8 cellular contexts compared by ENCODE assay signal in genomic region chr1:41891403-41891896, GRCh38. TPM values are rescaled to one million over a fixed set of nuclear protein-coding genes. Genes with fewer than 3 reads are reported as not detected.
DNase-seq lines count a peak whose midpoint lies in the region; ATAC-seq, FAIRE-seq and TF ChIP-seq lines count a peak whose summit lies in the region.

No MANE protein-coding gene starts in this region.

- H3K4me1 ChIP-seq in K562 (replicated peaks in 1 of 2; ENCODE audit: control insufficient read depth in 2 of 2, insufficient read depth in 2 of 2, low read length in 2 of 2) (peaks cover 8 to 40% of the 10 kb centered on the region in 2 experiments), lung (ENCODE audit: control insufficient read depth in 2 of 2, insufficient read depth in 2 of 2, low read length in 2 of 2) (peaks cover 5 to 11% of the 10 kb centered on the region in 2 donors)

- peak; percentile 37 to 63 (median 50) for DNase-seq in CD4-positive, alpha-beta T cell
- DNase-seq in T-cell: peak; percentile 32 to 73 (median 54)
- DNase-seq in K562 (ENCODE audit: extremely low read depth in 1 of 4, low spot score in 3 of 4): peak in 2 of 4 experiments; percentile 22 to 56
- DNase-seq in lung (ENCODE audit: low spot score): no peak
- peak; percentile 15 to 31 for DNase-seq in stimulated activated CD8-positive, alpha-beta memory T cell treated with anti-CD3 and anti-CD28 coated beads, Interleukin-2, amount 100 ng/mL, for 48 hours (ENCODE audit: low read depth in 2 of 2)
- DNase-seq in HuH-7 (ENCODE audit: low spot score): no peak

- H3K36me3 ChIP-seq in K562 (ENCODE audit: control insufficient read depth, insufficient read depth, low read length) (no peaks in the 10 kb centered on the region), lung (ENCODE audit: control insufficient read depth in 2 of 2, insufficient read depth in 2 of 2, low read length in 2 of 2) (no peaks in the 10 kb centered on the region)

- H3K79me2 ChIP-seq in K562 (ENCODE audit: control insufficient read depth, insufficient read depth, low read length): no peaks in the 10 kb centered on the region

- H3K27me3 ChIP-seq in CD4-positive, alpha-beta T cell (ENCODE audit: control insufficient read depth, insufficient read depth, low read length): no peaks in the 10 kb centered on the region
- no peaks in the 10 kb centered on the region for H3K27me3 ChIP-seq in K562 (ENCODE audit: control insufficient read depth in 2 of 2, insufficient read depth in 2 of 2, low read length in 2 of 2)
- H3K27me3 ChIP-seq in lung (ENCODE audit: control insufficient read depth, insufficient read depth): no peaks in the 10 kb centered on the region

- no peaks in the 10 kb centered on the region for H3K36me3 Mint-ChIP-seq in CD4-positive, alpha-beta T cell (ENCODE audit: low read depth)
- no peaks in the 10 kb centered on the region for H3K36me3 Mint-ChIP-seq in T-cell

- peak overlapping the region; percentile 57 for H3K27ac ChIP-seq in CD4-positive, alpha-beta T cell (ENCODE audit: low read depth, low read length)
- H3K27ac ChIP-seq in K562 (ENCODE audit: extremely low read depth, low read depth, low read length) (no peak overlapping the region), lung (ENCODE audit: low read depth in 1 of 2, low read length in 1 of 2) (peak overlapping the region; percentile 29 to 98)

- H2AFZ ChIP-seq in K562 (ENCODE audit: low read depth, low read length): peak overlapping the region; percentile 89

- H3K4me1 Mint-ChIP-seq in CD4-positive, alpha-beta T cell (ENCODE audit: low read depth): peaks cover 61% of the 10 kb centered on the region
- H3K4me1 Mint-ChIP-seq in T-cell: peaks cover 52 to 67% (median 62%) of the 10 kb centered on the region in 3 donors

- peak; percentile 19 to 30; a peak in 2 of 4 replicates for TF ChIP-seq RAD21 in K562 (CRISPR knock-in tag; conservative IDR thresholded peaks at IDR 0.05 in 1 of 2, IDR thresholded peaks at IDR 0.05 in 1 of 2)

- TF ChIP-seq EP300 in K562 (IDR thresholded peaks at IDR 0.05; ENCODE audit: low read length): no peak

- H3K4me3 ChIP-seq in K562 (no peak overlapping the region), lung (peak overlapping the region; percentile 8)

- intact Hi-C loops in CD4-positive, alpha-beta T cell (cut with DNase I, micrococcal nuclease): loop anchor here (1.0 to 10.0 kb wide), 6 partner anchors 36 to 319 kb away; no protein-coding TSS in a partner anchor
- intact Hi-C loops in K562 (cut with micrococcal nuclease): no loop called here

- H3K9me3 Mint-ChIP-seq in CD4-positive, alpha-beta T cell: no peaks in the 10 kb centered on the region
- no peaks in the 10 kb centered on the region for H3K9me3 Mint-ChIP-seq in T-cell

- no peaks in the 10 kb centered on the region for H3K9me1 ChIP-seq in K562 (ENCODE audit: control insufficient read depth, insufficient read depth, low read length)

- H3K4me3 Mint-ChIP-seq in CD4-positive, alpha-beta T cell: peak overlapping the region; percentile 77
- H3K4me3 Mint-ChIP-seq in T-cell: peak overlapping the region; percentile 72 to 80 (median 77)

- POLR2A ChIA-PET in CD4-positive, alpha-beta T cell (lab: Charles Lee): interaction anchor here (0.7 to 5.0 kb wide), 21 partner anchors 9 to 317 kb away, joined by 3 to 108 read pairs (median 5); partner anchors contain the start of gene HIVEP3
- POLR2A ChIA-PET in T-cell (lab: Charles Lee) (interaction anchor here in 1 of 2 donors (1.5 kb wide), 1 partner anchor 25 kb away, joined by 5 read pairs; no protein-coding TSS in a partner anchor), K562 (lab: Yijun Ruan, JAX) (interaction anchor here (0.6 to 1.6 kb wide), 5 partner anchors 8 to 1275 kb away, joined by 3 to 7 read pairs (median 5); no protein-coding TSS in a partner anchor)

- ATAC-seq in CD4-positive, alpha-beta T cell (ENCODE audit: poor library complexity): peak; percentile 99
- ATAC-seq in GM19372 (IDR thresholded peaks at IDR 0.05; ENCODE audit: low read depth, unreplicated experiment) (peak; percentile 84), HG03571 (IDR thresholded peaks at IDR 0.05; ENCODE audit: unreplicated experiment) (peak; percentile 78), T-cell (replicated peaks in 1 of 4) (peak; percentile 92 to 98 (median 96)), K562 (peak; percentile 79), lung (ENCODE audit: insufficient read depth, low FRiP score) (peak; percentile 80)

- 16% methylated on average over 9 of the region's 9 CpGs for WGBS in K562 (ENCODE audit: insufficient coverage, low coverage, missing lambda C conversion rate)
- WGBS in lung, 2 donors: 4 to 5% methylated on average over 9 of the region's 9 CpGs

- in situ Hi-C loops in K562 (cut with MboI): no loop called here

- CTCF ChIA-PET in CD4-positive, alpha-beta T cell (lab: Charles Lee): interaction anchor here (0.9 to 2.0 kb wide), 7 partner anchors 19 to 144 kb away, joined by 3 to 7 read pairs (median 4); partner anchors contain the start of gene HIVEP3
- CTCF ChIA-PET in T-cell (lab: Charles Lee) (interaction anchor here in 1 of 2 donors (0.6 to 2.4 kb wide), 8 partner anchors 18 to 226 kb away, joined by 3 to 37 read pairs (median 4); partner anchors contain the start of gene HIVEP3), K562 (lab: Yijun Ruan, JAX; ENCODE audit: low intra/inter-chr PET ratio) (no interaction called here)

- H3K9ac ChIP-seq in K562 (ENCODE audit: insufficient read depth in 1 of 2, low read depth in 2 of 2, low read length in 2 of 2): peak overlapping the region in 1 of 2 experiments; percentile 76; a peak in 2 of 4 replicates

- no peaks in the 10 kb centered on the region for H3K9me3 ChIP-seq in CD4-positive, alpha-beta T cell (ENCODE audit: control insufficient read depth, low read length)
- no peaks in the 10 kb centered on the region for H3K9me3 ChIP-seq in K562 (replicated peaks; ENCODE audit: control insufficient read depth, insufficient read depth, low read depth, low read length)
- H3K9me3 ChIP-seq in lung (ENCODE audit: control insufficient read depth in 2 of 2, insufficient read depth in 1 of 2, low read length in 1 of 2): no peaks in the 10 kb centered on the region

- no TSS peak for BruUV-seq in K562 (replicated peaks; lab: Mats Ljungman, UMichigan)

- no peak for TF ChIP-seq POLR2A in K562 (conservative IDR thresholded peaks at IDR 0.05)

- no peaks in the 10 kb centered on the region for H4K20me1 ChIP-seq in K562 (replicated peaks; ENCODE audit: control insufficient read depth, insufficient read depth, low read length)

- peak overlapping the region; percentile 55 for H3K4me2 ChIP-seq in K562 (ENCODE audit: insufficient read depth, low read length)

- peak overlapping the region; percentile 90 for H3K27ac Mint-ChIP-seq in CD4-positive, alpha-beta T cell
- peak overlapping the region; percentile 87 to 95 for H3K27ac Mint-ChIP-seq in T-cell

- H3K27me3 Mint-ChIP-seq in CD4-positive, alpha-beta T cell: no peaks in the 10 kb centered on the region
- H3K27me3 Mint-ChIP-seq in T-cell: no peaks in the 10 kb centered on the region

- no peak for FAIRE-seq in K562 (lab: Jason Lieb, UNC)

- peak; percentile 61 for TF ChIP-seq CTCF in CD4-positive, alpha-beta T cell (IDR thresholded peaks at IDR 0.05)
- TF ChIP-seq CTCF in K562 (IDR thresholded peaks at IDR 0.05 in 2 of 3, conservative IDR thresholded peaks at IDR 0.05 in 1 of 3; ENCODE audit: insufficient read depth in 2 of 3, low read depth in 1 of 3, low read length in 3 of 3) (peak in 2 of 3 experiments; percentile 14 to 31; a peak in 1 of 6 replicates), lung (IDR thresholded peaks at IDR 0.05; ENCODE audit: control extremely low read depth, extremely low read depth) (no peak)

TF ChIP-seq in K562, 482 proteins besides CTCF, POLR2A, EP300 and RAD21 (continues in another document):
- TF ChIP-seq ZNF639 (CRISPR knock-in tag; conservative IDR thresholded peaks at IDR 0.05 in 1 of 2, IDR thresholded peaks at IDR 0.05 in 1 of 2): 0 out of 4 replicates have a peak, but pooled peaks of 1 of the 2 experiments have one; percentile 68
- TF ChIP-seq ARNT (IDR thresholded peaks at IDR 0.05): no peak
- TF ChIP-seq NONO (IDR thresholded peaks at IDR 0.05; ENCODE audit: low read depth in 2 of 2, low read length in 1 of 2): no peak

RNA-seq across cellular contexts. Expression of gene HIVEP3, which starts 27.3 kb away (rescaled TPM):
- 1 to 10 TPM; 5.1 to 5.4 TPM for total RNA-seq in CD4-positive, alpha-beta T cell
- 10 to 100 TPM in 1 of 5 donors, 1 to 10 TPM in 4; 7.0 to 15.3 (median 8.8) TPM for total RNA-seq in T-cell
- total RNA-seq in K562 (2011; cell fraction: chromatin; rRNA removed; ENCODE audit: low replicate concordance): 1.9 and 2.5 TPM in 2 replicates
- total RNA-seq in K562 (2011; cell fraction: nucleolus; rRNA removed): 0.83 and 2.0 TPM in 2 replicates
- 1.5 and 2.0 TPM in 2 replicates for total RNA-seq in K562 (2011; cell fraction: nucleoplasm; rRNA removed)
- total RNA-seq in K562 (2014; rRNA removed): 0.09 and 0.16 TPM in 2 replicates
- total RNA-seq in K562 (2014; rRNA removed; fragmentation: Illumina TruSeq; extraction: Trizol): 0.26 and 0.33 TPM in 2 replicates
- total RNA-seq in K562 (2015; rRNA removed; fragmentation: Illumina TruSeq; extraction: Trizol): 0.11 and 0.23 TPM in 2 replicates
- total RNA-seq in K562 (2021): 0.58 and 0.63 TPM in 2 replicates
- 0.23 and 0.35 TPM in 2 replicates for polyA plus RNA-seq in K562 (2011; rRNA removed)
- 0.28 and 0.54 TPM in 2 replicates for polyA plus RNA-seq in K562 (2011; cell fraction: cytosol; rRNA removed)
- polyA plus RNA-seq in K562 (2011; cell fraction: nucleus; rRNA removed): 0.38 and 0.65 TPM in 2 replicates
- 0.43 and 0.93 TPM in 2 replicates for polyA plus RNA-seq in K562 (2012)
- polyA plus RNA-seq in K562 (2014; fragmentation: Illumina TruSeq; extraction: Trizol): 0.53 and 0.55 TPM in 2 replicates
- polyA plus RNA-seq in K562 (2014; fragmentation: Nextera tagmentation; extraction: Ambion mirVana): under 1 TPM in 1 of 2 experiments, not detected in 1; 0.11 TPM
- 0.15 and 0.49 TPM in 2 replicates for polyA plus RNA-seq in K562 (2014; rRNA removed)
- 0.45 and 0.74 TPM in 2 replicates for polyA minus RNA-seq in K562 (2011; rRNA and poly(A)+ RNA removed)
- 0.55 TPM in 1 of 2 replicates, not detected in the other for polyA minus RNA-seq in K562 (2011; cell fraction: cytosol; rRNA and poly(A)+ RNA removed)
- 0.11 and 0.40 TPM in 2 replicates for polyA minus RNA-seq in K562 (2011; cell fraction: nucleus; rRNA and poly(A)+ RNA removed)
- total RNA-seq in lung: 10 to 100 TPM in 1 of 2 donors, 1 to 10 TPM in 1; 8.9 to 14.7 TPM
- polyA plus RNA-seq in lung: 1 to 10 TPM; 7.0 to 8.7 TPM

Comparison
In these comparisons a context has a peak if more than half of its experiments do, and no peak if none do; other contexts are left out.
1. DNase-seq: peak in CD4-positive, alpha-beta T cell (10 of 10), T-cell (34 of 34) and stimulated activated CD8-positive, alpha-beta memory T cell treated with anti-CD3 and anti-CD28 coated beads, Interleukin-2, amount 100 ng/mL, for 48 hours (2 of 2); none in lung (single experiment) and HuH-7 (single experiment).
2. Peak in every context shown above with its lines, with median percentiles within 50 percentile points of each other: ATAC-seq.